Comparison of ENCODE assay signal across 12 cellular contexts in genomic region chr22:38731703-38732161, GRCh38. TPM values are rescaled to one million over a fixed set of nuclear protein-coding genes. Genes with fewer than 3 reads are reported as not detected.
DNase-seq lines count a peak whose midpoint lies in the region; ATAC-seq, FAIRE-seq and TF ChIP-seq lines count a peak whose summit lies in the region.
"Had no signal": no experiment of that assay in that cellular context is flagged by ENCODE, and none has a peak within 500 bp of the region (broad histone marks: within the 10 kb centered on the region; RNA-seq: fewer than 3 reads in every experiment).

No MANE protein-coding gene starts in this region.

- peak overlapping the region; percentile 20 for H3K27ac Mint-ChIP-seq in Calu3 (ENCODE audit: unreplicated experiment)
- peak overlapping the region; percentile 90 for H3K27ac Mint-ChIP-seq in central memory CD8-positive, alpha-beta T cell (ENCODE audit: low read depth)

- no peak for FAIRE-seq in frontal cortex (lab: Jason Lieb, UNC)

- peaks cover 64% of the 10 kb centered on the region for H3K36me3 Mint-ChIP-seq in Calu3 (ENCODE audit: insufficient read depth, unreplicated experiment)
- H3K36me3 Mint-ChIP-seq in central memory CD8-positive, alpha-beta T cell (ENCODE audit: insufficient read depth) = peaks cover 78% of the 10 kb centered on the region

- no peak overlapping the region for H3K4me3 ChIP-seq in A673 (ENCODE audit: low read depth, low read length, poor library complexity, severe bottlenecking)
- H3K4me3 ChIP-seq: BLaER1 treated with 17β-estradiol and CSF1 and Interleukin-3, amounts not matched to agents 10 nM and 100 nM had no signal

- peaks cover 89% of the 10 kb centered on the region for H3K36me3 ChIP-seq in A673 (ENCODE audit: insufficient read depth, low read length, poor library complexity, severe bottlenecking)

- peak overlapping the region; percentile 57 for H3K27ac ChIP-seq in A673 (ENCODE audit: low read depth, low read length, poor library complexity, severe bottlenecking)

- intact Hi-C loops in A673 (cut with micrococcal nuclease; ENCODE audit: unreplicated experiment) (no loop called here), Calu3 (cut with micrococcal nuclease; ENCODE audit: unreplicated experiment) (no loop called here), posterior vena cava (cut with DNase I) (no loop called here)

- H3K27me3 ChIP-seq in A673 (replicated peaks; ENCODE audit: insufficient read depth, low read depth, low read length, poor library complexity) = no peaks in the 10 kb centered on the region
- H3K27me3 ChIP-seq: BLaER1 treated with 17β-estradiol and CSF1 and Interleukin-3, amounts not matched to agents 10 nM and 100 nM had no signal

- no peak overlapping the region for H3K4me3 Mint-ChIP-seq in Calu3 (ENCODE audit: low read depth, unreplicated experiment)
- H3K4me3 Mint-ChIP-seq in central memory CD8-positive, alpha-beta T cell = peak overlapping the region; percentile 31

- H3K4me1 ChIP-seq in A673 (ENCODE audit: insufficient read depth, low read length, poor library complexity, severe bottlenecking) = no peaks in the 10 kb centered on the region

- no peaks in the 10 kb centered on the region for H3K9me3 Mint-ChIP-seq in Calu3 (ENCODE audit: low read depth, unreplicated experiment)
- H3K9me3 Mint-ChIP-seq in central memory CD8-positive, alpha-beta T cell = no peaks in the 10 kb centered on the region

- DNase-seq in A673 (ENCODE audit: low spot score) = no peak
- DNase-seq in Calu3 = no peak
- no peak for DNase-seq in central memory CD8-positive, alpha-beta T cell (ENCODE audit: low spot score in 2 of 2)
- peak; percentile 45 for DNase-seq in posterior vena cava (ENCODE audit: low spot score)
- no peak for DNase-seq in DMS79 (lab: John Stamatoyannopoulos, UW)
- no peak for DNase-seq in omental fat pad (ENCODE audit: low spot score)
- DNase-seq in frontal cortex (ENCODE audit: low spot score in 2 of 2) = no peak
- DNase-seq: mesendoderm, NCI-H1694, SIG-M5 had no signal

- BruUV-seq in A673 (replicated peaks; lab: Mats Ljungman, UMichigan) = no TSS peak
- BruUV-seq in Calu3 (replicated peaks; lab: Mats Ljungman, UMichigan) = no TSS peak

- POLR2A ChIA-PET in A673 (lab: Charles Lee; ENCODE audit: low non-redundant PET) = no interaction called here

- H3K9me3 ChIP-seq in A673 (ENCODE audit: low read depth, low read length, poor library complexity, severe bottlenecking) = no peaks in the 10 kb centered on the region
- H3K9me3 ChIP-seq: BLaER1 treated with 17β-estradiol and CSF1 and Interleukin-3, amounts not matched to agents 10 nM and 100 nM had no signal

- H3K27me3 Mint-ChIP-seq in Calu3 (ENCODE audit: unreplicated experiment) = no peaks in the 10 kb centered on the region
- no peaks in the 10 kb centered on the region for H3K27me3 Mint-ChIP-seq in central memory CD8-positive, alpha-beta T cell

- CTCF ChIA-PET in A673 (lab: Charles Lee) = no interaction called here
- CTCF ChIA-PET in Calu3 (lab: Charles Lee) = interaction anchor here (0.7 to 0.9 kb wide), 2 partner anchors 13 to 444 kb away, joined by 3 read pairs; no protein-coding TSS in a partner anchor

- no peaks in the 10 kb centered on the region for H3K4me1 Mint-ChIP-seq in Calu3 (ENCODE audit: low read depth, unreplicated experiment)
- peaks cover 46% of the 10 kb centered on the region for H3K4me1 Mint-ChIP-seq in central memory CD8-positive, alpha-beta T cell

- no peak for ATAC-seq in central memory CD8-positive, alpha-beta T cell (replicated peaks; ENCODE audit: extremely low read depth, poor library complexity, severe bottlenecking)
- no peak for ATAC-seq in omental fat pad (ENCODE audit: low FRiP score)
- no peak for ATAC-seq in HG02610 (IDR thresholded peaks at IDR 0.05; ENCODE audit: unreplicated experiment)

- TF ChIP-seq CTCF in A673 (conservative IDR thresholded peaks at IDR 0.05; ENCODE audit: low read depth, low read length) (no peak), Calu3 (IDR thresholded peaks at IDR 0.05; ENCODE audit: unreplicated experiment) (no peak), omental fat pad (IDR thresholded peaks at IDR 0.05) (no peak)

RNA-seq across cellular contexts. Expression of gene SUN2, which starts 24.1 kb away (rescaled TPM):
- total RNA-seq in A673 (2021) = 104 and 110 TPM in 2 replicates
- total RNA-seq in Calu3 (2022) = 50.7 and 66.3 TPM in 2 replicates
- 100 to 1,000 TPM; 229 to 246 TPM for total RNA-seq in posterior vena cava
- total RNA-seq in omental fat pad = 100 to 1,000 TPM; 302 to 509 (median 347) TPM
- total RNA-seq in frontal cortex = 78.7 TPM

RNA-seq across cellular contexts. Expression of gene GTPBP1, which starts 26.0 kb away (rescaled TPM):
- 88.2 and 96.2 TPM in 2 replicates for total RNA-seq in A673 (2021)
- total RNA-seq in Calu3 (2022) = 79.1 and 91.4 TPM in 2 replicates
- 10 to 100 TPM; 29.8 to 34.3 TPM for total RNA-seq in posterior vena cava
- total RNA-seq in omental fat pad = 10 to 100 TPM; 31.3 to 75.7 (median 51.4) TPM
- 34.6 TPM for total RNA-seq in frontal cortex

RNA-seq across cellular contexts. Expression of gene JOSD1, which starts 31.0 kb away (rescaled TPM):
- total RNA-seq in A673 (2021) (53.1 and 54.2 TPM in 2 replicates), Calu3 (2022) (58.5 and 70.0 TPM in 2 replicates), posterior vena cava (10 to 100 TPM; 45.0 to 48.3 TPM), omental fat pad (100 to 1,000 TPM in 1 of 4 donors, 10 to 100 TPM in 3; 61.9 to 130 (median 66.3) TPM), frontal cortex (54.6 TPM)

RNA-seq across cellular contexts. Expression of gene TOMM22, which starts 50.0 kb away (rescaled TPM):
- 143 and 152 TPM in 2 replicates for total RNA-seq in A673 (2021)
- total RNA-seq in Calu3 (2022) = 94.6 and 105 TPM in 2 replicates
- 10 to 100 TPM; 40.7 to 42.8 TPM for total RNA-seq in posterior vena cava
- total RNA-seq in omental fat pad = 10 to 100 TPM; 33.4 to 48.4 (median 40.0) TPM
- total RNA-seq in frontal cortex = 66.4 TPM
